In the genomic region with DNA sequence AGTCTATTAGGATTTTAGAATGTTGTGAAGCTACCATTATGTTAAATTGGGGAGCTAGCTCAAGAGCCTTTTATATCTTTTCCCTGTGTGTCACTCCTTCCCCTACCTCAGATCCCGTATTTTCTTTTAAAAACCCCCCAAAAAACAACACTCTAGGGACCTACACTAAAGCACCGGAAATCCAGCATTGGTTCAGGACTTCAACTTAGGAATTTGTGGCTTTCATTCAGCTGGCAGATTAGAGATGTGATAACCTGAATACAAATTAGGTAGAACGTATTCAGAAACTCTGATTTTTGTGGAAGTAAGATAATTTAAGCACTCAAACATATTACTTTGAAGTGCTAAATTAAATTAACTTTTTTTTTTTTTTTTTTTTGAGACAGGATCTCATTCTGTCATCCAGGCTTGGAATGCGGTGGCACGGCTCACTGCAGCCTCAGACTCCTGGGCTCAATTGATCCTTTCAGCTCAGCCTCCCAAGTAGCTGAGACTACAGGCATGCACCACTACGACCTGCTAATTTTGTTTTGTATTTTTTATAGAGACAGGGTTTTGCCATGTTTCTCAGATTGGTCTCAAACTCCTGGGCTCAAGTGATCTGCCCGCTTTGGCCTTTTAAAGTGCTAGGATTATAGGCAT, we compare ENCODE assay signal across 18 cellular contexts. TPM values are rescaled to one million over a fixed set of nuclear protein-coding genes. Genes with fewer than 3 reads are reported as not detected.
DNase-seq lines count a peak whose midpoint lies in the region; ATAC-seq, FAIRE-seq and TF ChIP-seq lines count a peak whose summit lies in the region.
"Had no signal": no experiment of that assay in that cellular context is flagged by ENCODE, and none has a peak within 500 bp of the region (broad histone marks: within the 10 kb centered on the region; RNA-seq: fewer than 3 reads in every experiment).

No MANE protein-coding gene starts in this region.

- H2AFZ ChIP-seq in GM12878 (ENCODE audit: control insufficient read depth, low read depth, low read length) (no peak overlapping the region), parathyroid adenoma (no peak overlapping the region), neuronal stem cell (ENCODE audit: low read length) (no peak overlapping the region)
- H2AFZ ChIP-seq: PC-9 had no signal

- no peak overlapping the region for H3K23ac ChIP-seq in neuronal stem cell (ENCODE audit: low read depth, low read length, poor library complexity)

- TF ChIP-seq EP300 in GM12878 (IDR thresholded peaks at IDR 0.05; ENCODE audit: borderline replicate concordance in 1 of 2, control insufficient read depth in 1 of 2, low read depth in 2 of 2, low read length in 2 of 2): no peak

- H3K9me3 ChIP-seq in GM12878 (replicated peaks; ENCODE audit: control insufficient read depth, insufficient read depth, low read length): no peaks in the 10 kb centered on the region
- H3K9me3 ChIP-seq in parathyroid adenoma (ENCODE audit: control insufficient read depth, low read length): no peaks in the 10 kb centered on the region
- H3K9me3 ChIP-seq in neuronal stem cell (replicated peaks in 1 of 2; ENCODE audit: control insufficient read depth in 2 of 2, insufficient read depth in 1 of 2, low read depth in 1 of 2, low read length in 2 of 2): no peaks in the 10 kb centered on the region
- H3K9me3 ChIP-seq: BE2C had no signal

- H3K27ac ChIP-seq in GM12878 (ENCODE audit: control insufficient read depth, insufficient read depth) (no peak overlapping the region), parathyroid adenoma (no peak overlapping the region), neuronal stem cell (replicated peaks; ENCODE audit: low read length) (no peak overlapping the region)
- H3K27ac ChIP-seq: PC-9 had no signal

- H3K79me2 ChIP-seq in GM12878 (ENCODE audit: control insufficient read depth, insufficient read depth, low read length) (peaks cover 19% of the 10 kb centered on the region), parathyroid adenoma (peaks cover 52% of the 10 kb centered on the region)

- TF ChIP-seq POLR2A in GM12878 (IDR thresholded peaks at IDR 0.05; ENCODE audit: low read depth, low read length) (no peak), GM12891 (IDR thresholded peaks at IDR 0.05; ENCODE audit: low read depth, low read length) (no peak)

- H2BK15ac ChIP-seq in neuronal stem cell (ENCODE audit: low read length): no peak overlapping the region

- H3K4me1 ChIP-seq in GM12878 (ENCODE audit: control insufficient read depth, insufficient read depth, low read length) (no peaks in the 10 kb centered on the region), parathyroid adenoma (no peaks in the 10 kb centered on the region), neuronal stem cell (ENCODE audit: control insufficient read depth in 2 of 2, insufficient read depth in 1 of 2, low read depth in 1 of 2, low read length in 2 of 2) (peaks cover 0 to 11% of the 10 kb centered on the region in 2 donors)
- H3K4me1 ChIP-seq: BE2C had no signal

- H4K20me1 ChIP-seq in GM12878 (ENCODE audit: control insufficient read depth, insufficient read depth): no peaks in the 10 kb centered on the region

- intact Hi-C loops in GM12878 (cut with micrococcal nuclease; ENCODE audit: unreplicated experiment): no loop called here

- H3K14ac ChIP-seq in neuronal stem cell (ENCODE audit: low read length): no peak overlapping the region

- WGBS in GM12878 (ENCODE audit: insufficient coverage, insufficient replicate concordance, low lambda C conversion rate, missing lambda C conversion rate): 88% methylated on average over 5 of the region's 7 CpGs
- WGBS in neuronal stem cell (ENCODE audit: extremely low coverage in 2 of 2, insufficient read length in 2 of 2, insufficient replicate concordance in 1 of 2), 2 donors: no CpG with 5 or more reads among the region's 7 CpGs

- H3K18ac ChIP-seq in neuronal stem cell (ENCODE audit: low read length): no peak overlapping the region

- no peak overlapping the region for H2BK5ac ChIP-seq in neuronal stem cell (ENCODE audit: low read length)

- H2BK120ac ChIP-seq in neuronal stem cell (ENCODE audit: low read depth, low read length): no peak overlapping the region

- H3K4ac ChIP-seq in neuronal stem cell (ENCODE audit: low read length): no peak overlapping the region

- ATAC-seq in GM12878 (no peak), HG02623 (IDR thresholded peaks at IDR 0.05; ENCODE audit: unreplicated experiment) (no peak)

- no peak overlapping the region for H2AK5ac ChIP-seq in neuronal stem cell (ENCODE audit: low read depth, low read length)

- BruUV-seq in GM12878 (replicated peaks; lab: Mats Ljungman, UMichigan): no TSS peak

- H3K4me2 ChIP-seq in GM12878 (ENCODE audit: control insufficient read depth, insufficient read depth): 0 out of 2 replicates have a peak overlapping the region, but pooled peaks have one; percentile 26
- H3K4me2 ChIP-seq in parathyroid adenoma (ENCODE audit: low read length): peak overlapping the region; percentile 43
- no peak overlapping the region for H3K4me2 ChIP-seq in neuronal stem cell (ENCODE audit: insufficient read depth, low read length, poor library complexity, severe bottlenecking)
- H3K4me2 ChIP-seq: PC-9 had no signal

- POLR2A ChIA-PET in GM12878 (lab: Charles Lee): interaction anchor here (0.7 kb wide), 2 partner anchors 47 to 709 kb away, joined by 3 to 4 read pairs; no protein-coding TSS in a partner anchor

- H3K79me1 ChIP-seq in neuronal stem cell (ENCODE audit: low read depth, low read length): no peaks in the 10 kb centered on the region

- no peak overlapping the region for H4K91ac ChIP-seq in neuronal stem cell (ENCODE audit: low read depth, low read length, poor library complexity)

- H3K9ac ChIP-seq in GM12878 (ENCODE audit: control insufficient read depth, insufficient read depth, low read length) (no peak overlapping the region), parathyroid adenoma (no peak overlapping the region), neuronal stem cell (ENCODE audit: low read depth, low read length, poor library complexity) (no peak overlapping the region)

- DNase-seq in M059J (ENCODE audit: low read depth) (peak; percentile 40), GM12878 (ENCODE audit: low read depth, low spot score) (no peak), left kidney (ENCODE audit: low read depth, low spot score) (peak; percentile 29), RPMI8226 (no peak), GM12891 (ENCODE audit: insufficient read length, low spot score) (no peak), neuronal stem cell (ENCODE audit: low spot score) (no peak)
- DNase-seq: BE2C; Calu3; CD4-positive, alpha-beta T cell; KBM-7; NCI-H1436; NCI-H2029; NCI-H2171 treated with DMSO at 0.1 percent for 48 hours; NCI-H446 treated with DMSO at 0.1 percent for 48 hours; NK-92 treated with Interleukin-12 subunit alpha and Interleukin-12 subunit beta, amount 100 ng/mL, for 24 hours; PC-9 had no signal

- TF ChIP-seq CTCF in GM12878 (IDR thresholded peaks at IDR 0.05 in 2 of 3, conservative IDR thresholded peaks at IDR 0.05 in 1 of 3; ENCODE audit: control insufficient read depth in 2 of 3, extremely low read depth in 1 of 3, insufficient read depth in 1 of 3, low read depth in 3 of 3, low read length in 3 of 3) (no peak), parathyroid adenoma (IDR thresholded peaks at IDR 0.05) (no peak)

- H2BK12ac ChIP-seq in neuronal stem cell (ENCODE audit: low read length): no peak overlapping the region

- TF ChIP-seq RAD21 in GM12878 (IDR thresholded peaks at IDR 0.05; ENCODE audit: insufficient read depth, low read depth, low read length): no peak

- in situ Hi-C loops in GM12878 (cut with MboI): no loop called here

- no peaks in the 10 kb centered on the region for H3K27me3 ChIP-seq in GM12878 (replicated peaks in 1 of 2; ENCODE audit: control insufficient read depth in 2 of 2, insufficient read depth in 2 of 2, low read length in 1 of 2)
- H3K27me3 ChIP-seq in parathyroid adenoma (ENCODE audit: control insufficient read depth, insufficient read depth, low read length): no peaks in the 10 kb centered on the region
- H3K27me3 ChIP-seq in neuronal stem cell (ENCODE audit: control insufficient read depth in 3 of 3, insufficient read depth in 3 of 3, low read depth in 1 of 3, low read length in 3 of 3): peaks cover 0 to 6% (median 0%) of the 10 kb centered on the region in 3 experiments
- H3K27me3 ChIP-seq: BE2C had no signal

- no peak overlapping the region for H4K8ac ChIP-seq in neuronal stem cell (ENCODE audit: low read depth, low read length)

- FAIRE-seq in GM12878 (lab: Jason Lieb, UNC) (no peak), GM12891 (lab: Jason Lieb, UNC) (no peak)

- SMC1A ChIA-PET in GM12878 (lab: Charles Lee; ENCODE audit: uncharacterized antibody, unreplicated experiment): interaction anchor here (1.3 to 3.6 kb wide), 4 partner anchors 10 to 54 kb away, joined by 3 to 17 read pairs (median 8); partner anchors contain the start of gene NOC3L

- RAD21 ChIA-PET in GM12878 (lab: Charles Lee; ENCODE audit: unreplicated experiment): interaction anchor here (3.2 kb wide), 1 partner anchor 35 kb away, joined by 14 read pairs; no protein-coding TSS in a partner anchor

- no peak overlapping the region for H3K4me3 ChIP-seq in GM12878
- H3K4me3 ChIP-seq in parathyroid adenoma (ENCODE audit: low read depth, low read length): no peak overlapping the region
- peak overlapping the region in 1 of 2 donors; percentile 4 for H3K4me3 ChIP-seq in neuronal stem cell (ENCODE audit: low read length in 2 of 2)
- H3K4me3 ChIP-seq: PC-9 had no signal

- CTCF ChIA-PET in GM12878 (lab: Yijun Ruan, JAX): interaction anchor here (0.8 to 3.7 kb wide), 5 partner anchors 8 to 89 kb away, joined by 3 to 15 read pairs (median 5); no protein-coding TSS in a partner anchor

- no peaks in the 10 kb centered on the region for H3K36me3 ChIP-seq in GM12878 (ENCODE audit: control insufficient read depth in 2 of 2, insufficient read depth in 2 of 2, low read length in 1 of 2)
- no peaks in the 10 kb centered on the region for H3K36me3 ChIP-seq in parathyroid adenoma (ENCODE audit: control insufficient read depth, insufficient read depth, low read length)
- no peaks in the 10 kb centered on the region for H3K36me3 ChIP-seq in neuronal stem cell (replicated peaks in 1 of 2; ENCODE audit: control insufficient read depth in 2 of 2, insufficient read depth in 2 of 2, low read length in 2 of 2)
- H3K36me3 ChIP-seq: BE2C had no signal

RNA-seq across cellular contexts. Expression of gene TBC1D12, which starts 6.8 kb away (rescaled TPM):
- total RNA-seq in M059J (2014; rRNA removed; shearing (Covaris generic)): 2.3 and 10.7 TPM in 2 replicates
- total RNA-seq in GM12878 (2013; cell fraction: nucleolus; rRNA removed): 30.1 and 31.6 TPM in 2 replicates
- total RNA-seq in GM12878 (2014; rRNA removed) (5.5 and 7.6 TPM in 2 replicates), GM12878 (2014; rRNA removed; fragmentation: Illumina TruSeq; extraction: Trizol) (5.5 and 6.2 TPM in 2 replicates), GM12878 (2021) (4.8 and 5.3 TPM in 2 replicates)
- 1.4 TPM for polyA plus RNA-seq in GM12878 (2011; ENCODE audit: low read depth)
- polyA plus RNA-seq in GM12878 (2011; rRNA removed) (7.5 and 11.9 TPM in 2 replicates), GM12878 (2014; fragmentation: Illumina TruSeq; extraction: Trizol) (4.1 and 4.8 TPM in 2 replicates), GM12878 (2014; fragmentation: Nextera tagmentation; extraction: Ambion mirVana) (1 to 10 TPM; 3.3 TPM), GM12878 (2014; rRNA removed) (2.6 and 4.4 TPM in 2 replicates), GM12878 (2016; fragmentation: Nextera tagmentation; extraction: Ambion mirVana) (1 to 10 TPM; 2.9 to 3.5 TPM)
- 2.1 and 2.2 TPM in 2 replicates for polyA plus RNA-seq in GM12878 (2011; cell fraction: cytosol; rRNA removed)
- polyA plus RNA-seq in GM12878 (2011; cell fraction: nucleus; rRNA removed): 4.6 and 5.6 TPM in 2 replicates
- 4.1 and 5.2 TPM in 2 replicates for polyA plus RNA-seq in GM12878 (2012)
- polyA minus RNA-seq in GM12878 (2011; rRNA and poly(A)+ RNA removed): 4.1 and 5.0 TPM in 2 replicates
- polyA minus RNA-seq in GM12878 (2011; cell fraction: cytosol; rRNA and poly(A)+ RNA removed): 1.3 and 2.5 TPM in 2 replicates
- polyA minus RNA-seq in GM12878 (2011; cell fraction: nucleus; rRNA and poly(A)+ RNA removed): 3.3 and 6.5 TPM in 2 replicates
- polyA plus RNA-seq in GM12891 (2012; ENCODE audit: low read depth, missing spikeins): 1.8 TPM
- 5.8 TPM for polyA plus RNA-seq in neuronal stem cell (2013, experiment 1 of 2)
- polyA plus RNA-seq in neuronal stem cell (2013, experiment 2 of 2): 5.2 TPM

RNA-seq across cellular contexts. Expression of gene NOC3L, which starts 46.4 kb away (rescaled TPM):
- 21.8 and 29.6 TPM in 2 replicates for total RNA-seq in M059J (2014; rRNA removed; shearing (Covaris generic))
- 121 and 125 TPM in 2 replicates for total RNA-seq in GM12878 (2013; cell fraction: nucleolus; rRNA removed)
- 37.4 and 47.5 TPM in 2 replicates for total RNA-seq in GM12878 (2014; rRNA removed)
- 51.4 and 55.3 TPM in 2 replicates for total RNA-seq in GM12878 (2014; rRNA removed; fragmentation: Illumina TruSeq; extraction: Trizol)
- total RNA-seq in GM12878 (2021): 28.1 and 30.0 TPM in 2 replicates
- 8.7 TPM for polyA plus RNA-seq in GM12878 (2011; ENCODE audit: low read depth)
- 50.1 and 81.7 TPM in 2 replicates for polyA plus RNA-seq in GM12878 (2011; rRNA removed)
- 15.8 and 16.7 TPM in 2 replicates for polyA plus RNA-seq in GM12878 (2011; cell fraction: cytosol; rRNA removed)
- 47.3 and 48.3 TPM in 2 replicates for polyA plus RNA-seq in GM12878 (2011; cell fraction: nucleus; rRNA removed)
- 12.2 and 21.3 TPM in 2 replicates for polyA plus RNA-seq in GM12878 (2012)
- polyA plus RNA-seq in GM12878 (2014; fragmentation: Illumina TruSeq; extraction: Trizol): 42.7 and 51.8 TPM in 2 replicates
- polyA plus RNA-seq in GM12878 (2014; fragmentation: Nextera tagmentation; extraction: Ambion mirVana): 10 to 100 TPM; 37.7 to 38.2 TPM
- polyA plus RNA-seq in GM12878 (2014; rRNA removed): 23.5 and 27.8 TPM in 2 replicates
- polyA plus RNA-seq in GM12878 (2016; fragmentation: Nextera tagmentation; extraction: Ambion mirVana): 10 to 100 TPM; 43.1 to 47.3 TPM
- 36.3 and 50.6 TPM in 2 replicates for polyA minus RNA-seq in GM12878 (2011; rRNA and poly(A)+ RNA removed)
- 16.1 and 16.7 TPM in 2 replicates for polyA minus RNA-seq in GM12878 (2011; cell fraction: cytosol; rRNA and poly(A)+ RNA removed)
- polyA minus RNA-seq in GM12878 (2011; cell fraction: nucleus; rRNA and poly(A)+ RNA removed): 28.5 and 32.4 TPM in 2 replicates
- 14.6 TPM for polyA plus RNA-seq in GM12891 (2012; ENCODE audit: low read depth, missing spikeins)
- 16.1 TPM for polyA plus RNA-seq in neuronal stem cell (2013, experiment 1 of 2)
- 16.8 TPM for polyA plus RNA-seq in neuronal stem cell (2013, experiment 2 of 2)

Comparison
In these comparisons a context has a peak if more than half of its experiments do, and no peak if none do; other contexts are left out.
1. DNase-seq: peak in M059J (single experiment) and left kidney (single experiment); none in GM12878 (single experiment), RPMI8226 (single experiment), GM12891 (single experiment) and neuronal stem cell (single experiment).